In the genomic region with DNA sequence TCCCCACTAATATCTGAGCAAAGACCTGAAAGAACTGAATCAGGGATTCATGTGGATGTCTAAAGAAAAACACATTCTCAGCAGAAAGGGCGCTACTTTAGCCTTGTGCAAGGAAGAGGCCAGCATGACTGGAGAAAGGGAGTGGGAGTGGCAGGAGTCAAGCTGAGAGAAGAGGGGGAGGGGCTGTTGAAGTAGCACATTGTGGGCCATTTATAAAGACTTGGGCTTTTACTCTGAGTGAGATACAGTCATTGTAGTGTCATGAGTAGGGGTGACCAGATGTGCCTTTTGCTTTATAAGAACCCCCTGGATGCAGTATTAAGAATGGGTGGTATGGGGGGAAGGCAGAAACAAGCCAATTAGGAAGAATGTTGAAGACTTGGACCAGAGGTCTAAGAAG, we compare ENCODE assay signal across 20 cellular contexts.
"Had no signal": no experiment of that assay in that cellular context is flagged by ENCODE, and none has a peak within 500 bp of the region (broad histone marks: within the 10 kb centered on the region; RNA-seq: fewer than 3 reads in every experiment).

No MANE protein-coding gene starts in this region.

- DNase-seq: activated CD4-positive, alpha-beta memory T cell treated with anti-CD3 and anti-CD28 coated beads, Interleukin-2, amount 10 ng/mL, durations not matched to agents 7 days and 5 days; activated CD4-positive, alpha-beta T cell treated with anti-CD3 and anti-CD28 coated beads for 4 hours; activated effector memory CD4-positive, alpha-beta T cell treated with Interleukin-2 at 50 U/mL for 16 hours; activated naive CD4-positive, alpha-beta T cell treated with anti-CD3 and anti-CD28 coated beads, Interleukin-2, amount 50 U/mL, for 16 hours; activated T-cell treated with anti-CD3 and anti-CD28 coated beads, Interleukin-2, amount 50 U/mL, for 24 hours; colonic mucosa; effector CD8-positive, alpha-beta T cell; foreskin keratinocyte; glutamatergic neuron; lower lobe of right lung; midbrain; stimulated activated CD4-positive, alpha-beta T cell treated with anti-CD3 and anti-CD28 coated beads, Interleukin-4, amount 100 ng/mL, for 1 hour; stimulated activated naive B cell treated with anti-CD40 and anti-IgM and Interleukin-4, amounts not matched to agents 10 μg/mL and 1 μg/mL and 100 μg/mL, for 72 hours; T-cell; T1000; thyroid gland had no signal

- H3K36me3 Mint-ChIP-seq: stimulated activated naive B cell treated with anti-CD40 and anti-IgM and Interleukin-4, amounts not matched to agents 10 μg/mL and 1 μg/mL and 100 μg/mL, for 72 hours; T-cell had no signal

- H3K4me1 ChIP-seq: colonic mucosa, foreskin keratinocyte, lower lobe of right lung, thyroid gland, vagina had no signal

- H3K27ac Mint-ChIP-seq: activated CD4-positive, alpha-beta memory T cell treated with anti-CD3 and anti-CD28 coated beads, Interleukin-2, amount 10 ng/mL, durations not matched to agents 7 days and 5 days; activated T-cell treated with anti-CD3 and anti-CD28 coated beads, Interleukin-2, amount 50 U/mL, for 24 hours; stimulated activated naive B cell treated with anti-CD40 and anti-IgM and Interleukin-4, amounts not matched to agents 10 μg/mL and 1 μg/mL and 100 μg/mL, for 72 hours; T-cell had no signal

- H3K27ac ChIP-seq: cardiac muscle cell, colonic mucosa, foreskin keratinocyte, lower lobe of right lung, neutrophil, thyroid gland, vagina, VCaP had no signal

- H3K4me3 ChIP-seq: cardiac muscle cell, colonic mucosa, lower lobe of right lung, thyroid gland, vagina had no signal

- H3K4me1 Mint-ChIP-seq: activated CD4-positive, alpha-beta memory T cell treated with anti-CD3 and anti-CD28 coated beads, Interleukin-2, amount 10 ng/mL, durations not matched to agents 7 days and 5 days; T-cell had no signal

- H3K27me3 ChIP-seq: cardiac muscle cell, colonic mucosa, neutrophil, thyroid gland, vagina had no signal

- H3K36me3 ChIP-seq: cardiac muscle cell, colonic mucosa, lower lobe of right lung, neutrophil, thyroid gland, vagina had no signal

- ATAC-seq: foreskin keratinocyte; lower lobe of right lung; stimulated activated naive B cell treated with anti-CD40 and anti-IgM and Interleukin-4, amounts not matched to agents 10 μg/mL and 1 μg/mL and 100 μg/mL, for 72 hours; T-cell had no signal

- H3K9me3 ChIP-seq: colonic mucosa, lower lobe of right lung, neutrophil, thyroid gland, vagina had no signal

- H3K9me3 Mint-ChIP-seq: activated CD4-positive, alpha-beta memory T cell treated with anti-CD3 and anti-CD28 coated beads, Interleukin-2, amount 10 ng/mL, durations not matched to agents 7 days and 5 days; activated T-cell treated with anti-CD3 and anti-CD28 coated beads, Interleukin-2, amount 50 U/mL, for 24 hours had no signal

- H3K4me3 Mint-ChIP-seq: activated CD4-positive, alpha-beta memory T cell treated with anti-CD3 and anti-CD28 coated beads, Interleukin-2, amount 10 ng/mL, durations not matched to agents 7 days and 5 days; activated T-cell treated with anti-CD3 and anti-CD28 coated beads, Interleukin-2, amount 50 U/mL, for 24 hours; stimulated activated naive B cell treated with anti-CD40 and anti-IgM and Interleukin-4, amounts not matched to agents 10 μg/mL and 1 μg/mL and 100 μg/mL, for 72 hours; T-cell had no signal
